In genomic region chr5:176557846-176558245, GRCh38 we compare ENCODE assay signal across 3 cellular contexts.
"Had no signal": no experiment of that assay in that cellular context is flagged by ENCODE, and none has a peak within 500 bp of the region (broad histone marks: within the 10 kb centered on the region; RNA-seq: fewer than 3 reads in every experiment).

No MANE protein-coding gene starts in this region.

- H3K4me3 ChIP-seq: GM12878 had no signal

- DNase-seq: GDM1, GF-D8 had no signal

- ATAC-seq: GM12878 had no signal
